Comparison of ENCODE assay signal across 8 cellular contexts in genomic region chr20:33647603-33648395, GRCh38. TPM values are rescaled to one million over a fixed set of nuclear protein-coding genes. Genes with fewer than 3 reads are reported as not detected.
A peak's percentile ranks its signal among the peaks of the same experiment; 100 is the strongest.
DNase-seq lines count a peak whose midpoint lies in the region; ATAC-seq and TF ChIP-seq lines count a peak whose summit lies in the region.

No MANE protein-coding gene starts in this region.

- peaks cover 22% of the 10 kb centered on the region for H3K36me3 ChIP-seq in CD4-positive, alpha-beta memory T cell (ENCODE audit: insufficient read depth, low read length)
- H3K36me3 ChIP-seq in spleen, result peaks cover 0 to 59% (median 25%) of the 10 kb centered on the region in 6 donors

- no peak for TF ChIP-seq CTCF in spleen (IDR thresholded peaks at IDR 0.05 in 8 of 11, conservative IDR thresholded peaks at IDR 0.05 in 3 of 11)

- no peaks in the 10 kb centered on the region for H3K9me3 ChIP-seq in CD4-positive, alpha-beta memory T cell (ENCODE audit: control insufficient read depth in 1 of 2, low read length in 2 of 2)
- no peaks in the 10 kb centered on the region for H3K9me3 ChIP-seq in spleen

- TF ChIP-seq POLR2A in spleen (IDR thresholded peaks at IDR 0.05), result no peak

- H3K27ac Mint-ChIP-seq in CD4-positive, alpha-beta memory T cell, result peak overlapping the region in 6 of 7 donors; percentile 25 to 94 (median 68)
- no peak overlapping the region for H3K27ac Mint-ChIP-seq in activated CD4-positive, alpha-beta memory T cell treated with anti-CD3 and anti-CD28 coated beads for 36 hours

- H3K27ac ChIP-seq in CD4-positive, alpha-beta memory T cell (ENCODE audit: low read depth, low read length), result no peak overlapping the region
- peak overlapping the region in 1 of 8 donors; percentile 37 for H3K27ac ChIP-seq in spleen

- DNase-seq in CD4-positive, alpha-beta memory T cell, result no peak
- DNase-seq in activated CD4-positive, alpha-beta memory T cell treated with anti-CD3 and anti-CD28 coated beads for 36 hours, result peak; percentile 15
- DNase-seq in left lobe of liver (ENCODE audit: low spot score), result no peak
- no peak for DNase-seq in activated CD4-positive, CD25-positive, alpha-beta regulatory T cell treated with anti-CD3 and anti-CD28 coated beads, Interleukin-2, amount 50 U/mL, for 72 hours
- DNase-seq in 8988T, result no peak
- no peak for DNase-seq in spleen
- DNase-seq in ecto neural progenitor cell (ENCODE audit: low spot score), result no peak

- peaks cover 9 to 39% (median 10%) of the 10 kb centered on the region in 4 donors for H3K4me1 Mint-ChIP-seq in CD4-positive, alpha-beta memory T cell
- H3K4me1 Mint-ChIP-seq in activated CD4-positive, alpha-beta memory T cell treated with anti-CD3 and anti-CD28 coated beads for 36 hours (ENCODE audit: low read depth), result peaks cover 42% of the 10 kb centered on the region

- peak overlapping the region in 5 of 8 donors; percentile 15 to 59 (median 52) for H3K4me3 Mint-ChIP-seq in CD4-positive, alpha-beta memory T cell
- H3K4me3 Mint-ChIP-seq in activated CD4-positive, alpha-beta memory T cell treated with anti-CD3 and anti-CD28 coated beads for 36 hours, result no peak overlapping the region

- intact Hi-C loops in CD4-positive, alpha-beta memory T cell (cut with micrococcal nuclease), result no loop called here
- intact Hi-C loops in activated CD4-positive, alpha-beta memory T cell treated with anti-CD3 and anti-CD28 coated beads for 36 hours (cut with micrococcal nuclease), result no loop called here
- intact Hi-C loops in spleen (cut with DNase I; ENCODE audit: low total_unique reads), result no loop called here

- 86 to 92% (median 88%) methylated on average over 10 to 11 of the region's 11 CpGs for WGBS in spleen, 5 donors

- no peaks in the 10 kb centered on the region for H3K27me3 Mint-ChIP-seq in CD4-positive, alpha-beta memory T cell
- H3K27me3 Mint-ChIP-seq in activated CD4-positive, alpha-beta memory T cell treated with anti-CD3 and anti-CD28 coated beads for 36 hours, result no peaks in the 10 kb centered on the region

- H3K4me3 ChIP-seq in CD4-positive, alpha-beta memory T cell (ENCODE audit: low read length in 2 of 2), result no peak overlapping the region
- no peak overlapping the region for H3K4me3 ChIP-seq in spleen

- peaks cover 12% of the 10 kb centered on the region for H3K4me1 ChIP-seq in CD4-positive, alpha-beta memory T cell (ENCODE audit: insufficient read depth, low read length)
- peaks cover 0 to 27% (median 8%) of the 10 kb centered on the region in 6 donors for H3K4me1 ChIP-seq in spleen

- H3K36me3 Mint-ChIP-seq in CD4-positive, alpha-beta memory T cell, result peaks cover 11 to 27% of the 10 kb centered on the region in 2 donors
- peaks cover 9% of the 10 kb centered on the region for H3K36me3 Mint-ChIP-seq in activated CD4-positive, alpha-beta memory T cell treated with anti-CD3 and anti-CD28 coated beads for 36 hours

- CTCF ChIA-PET in CD4-positive, alpha-beta memory T cell (lab: Charles Lee; ENCODE audit: partially characterized antibody), result interaction anchor here (0.6 to 2.6 kb wide), 3 partner anchors 15 to 554 kb away, joined by 3 to 9 read pairs (median 3); no protein-coding TSS in a partner anchor
- CTCF ChIA-PET in activated CD4-positive, alpha-beta memory T cell treated with anti-CD3 and anti-CD28 coated beads for 36 hours (lab: Charles Lee), result interaction anchor here (0.6 to 0.9 kb wide), 2 partner anchors 19 to 31 kb away, joined by 3 read pairs; partner anchors contain the start of gene ACTL10

- no peaks in the 10 kb centered on the region for H3K27me3 ChIP-seq in CD4-positive, alpha-beta memory T cell (ENCODE audit: insufficient read depth, low read length)
- H3K27me3 ChIP-seq in spleen (replicated peaks in 1 of 7), result no peaks in the 10 kb centered on the region

- ATAC-seq in GM21390 (IDR thresholded peaks at IDR 0.05; ENCODE audit: unreplicated experiment) (peak; percentile 68), left lobe of liver (peak; percentile 90)

- POLR2A ChIA-PET in CD4-positive, alpha-beta memory T cell (lab: Charles Lee; ENCODE audit: partially characterized antibody), result interaction anchor here (1.7 to 1.8 kb wide), 2 partner anchors 15 to 158 kb away, joined by 4 read pairs; partner anchors contain the start of gene CBFA2T2
- POLR2A ChIA-PET in activated CD4-positive, alpha-beta memory T cell treated with anti-CD3 and anti-CD28 coated beads for 36 hours (lab: Charles Lee), result interaction anchor here (1.4 kb wide), 1 partner anchor 15 kb away, joined by 3 read pairs; the partner anchor contains the start of gene C20orf144

- no peaks in the 10 kb centered on the region for H3K9me3 Mint-ChIP-seq in CD4-positive, alpha-beta memory T cell
- no peaks in the 10 kb centered on the region for H3K9me3 Mint-ChIP-seq in activated CD4-positive, alpha-beta memory T cell treated with anti-CD3 and anti-CD28 coated beads for 36 hours

RNA-seq across cellular contexts. Expression of gene C20orf144, which starts 14.3 kb away (rescaled TPM):
- total RNA-seq in CD4-positive, alpha-beta memory T cell, result under 1 TPM; 0.61 TPM
- not detected for polyA plus RNA-seq in CD4-positive, alpha-beta memory T cell
- total RNA-seq in activated CD4-positive, alpha-beta memory T cell treated with anti-CD3 and anti-CD28 coated beads for 36 hours, result under 1 TPM; 0.26 to 0.31 TPM
- total RNA-seq in left lobe of liver, result not detected
- total RNA-seq in spleen, result under 1 TPM in 1 of 7 donors, not detected in 6; 0.14 TPM
- under 1 TPM in 2 of 3 donors, not detected in 1; 0.06 to 0.09 TPM for polyA plus RNA-seq in spleen

RNA-seq across cellular contexts. Expression of gene ACTL10, which starts 18.9 kb away (rescaled TPM):
- 1 to 10 TPM; 5.5 to 6.0 TPM for total RNA-seq in CD4-positive, alpha-beta memory T cell
- 1 to 10 TPM; 1.7 to 5.3 TPM for polyA plus RNA-seq in CD4-positive, alpha-beta memory T cell
- 1 to 10 TPM; 1.8 to 2.3 TPM for total RNA-seq in activated CD4-positive, alpha-beta memory T cell treated with anti-CD3 and anti-CD28 coated beads for 36 hours
- total RNA-seq in left lobe of liver (0.20 TPM), spleen (1 to 10 TPM; 1.1 to 3.5 (median 2.0) TPM)
- 1 to 10 TPM; 1.3 to 3.5 (median 2.9) TPM for polyA plus RNA-seq in spleen

RNA-seq across cellular contexts. Expression of gene NECAB3, which starts 26.4 kb away (rescaled TPM):
- total RNA-seq in CD4-positive, alpha-beta memory T cell, result 10 to 100 TPM; 23.3 to 23.4 TPM
- 1 to 10 TPM; 2.0 to 2.5 TPM for polyA plus RNA-seq in CD4-positive, alpha-beta memory T cell
- total RNA-seq in activated CD4-positive, alpha-beta memory T cell treated with anti-CD3 and anti-CD28 coated beads for 36 hours, result 10 to 100 TPM; 21.0 to 22.7 TPM
- 19.9 TPM for total RNA-seq in left lobe of liver
- total RNA-seq in spleen, result 10 to 100 TPM; 14.0 to 39.0 (median 18.8) TPM
- polyA plus RNA-seq in spleen, result 10 to 100 TPM in 2 of 3 donors, 1 to 10 TPM in 1; 8.6 to 22.7 (median 11.0) TPM

RNA-seq across cellular contexts. Expression of gene E2F1, which starts 38.4 kb away (rescaled TPM):
- total RNA-seq in CD4-positive, alpha-beta memory T cell, result 1 to 10 TPM; 2.2 to 2.6 TPM
- under 1 TPM; 0.46 to 0.89 TPM for polyA plus RNA-seq in CD4-positive, alpha-beta memory T cell
- 10 to 100 TPM; 66.8 to 67.8 TPM for total RNA-seq in activated CD4-positive, alpha-beta memory T cell treated with anti-CD3 and anti-CD28 coated beads for 36 hours
- total RNA-seq in left lobe of liver, result 0.60 TPM
- 1 to 10 TPM; 2.5 to 6.9 (median 4.5) TPM for total RNA-seq in spleen
- polyA plus RNA-seq in spleen, result 1 to 10 TPM; 3.4 to 6.2 (median 5.6) TPM
